1 cellular context compared by ENCODE assay signal in genomic region chr4:67545199-67545995, GRCh38.
TF ChIP-seq lines count a peak whose summit lies in the region.

Gene CENPC (minus strand): TSS chr4:67545503. CDS start chr4:67545355, 148 bp downstream.

TF ChIP-seq in HepG2, 621 proteins besides CTCF, POLR2A, EP300 and RAD21 (continued from another document and continues in another):
- TF ChIP-seq ATF5 (CRISPR knock-in tag; IDR thresholded peaks at IDR 0.05; ENCODE audit: low read depth): no peak
- peak; percentile 44; the same call in 1 of the 2 replicates for TF ChIP-seq BCL3 (CRISPR knock-in tag; IDR thresholded peaks at IDR 0.05)
- TF ChIP-seq NCOA2 (CRISPR knock-in tag; IDR thresholded peaks at IDR 0.05): no peak
- TF ChIP-seq HNRNPH1 (optimal IDR thresholded peaks at IDR 0.05; ENCODE audit: low read depth, low read length): no peak
- no peak for TF ChIP-seq JARID2 (CRISPR knock-in tag; IDR thresholded peaks at IDR 0.05; ENCODE audit: insufficient replicate concordance)
- TF ChIP-seq ZSCAN20 (CRISPR knock-in tag; IDR thresholded peaks at IDR 0.05; ENCODE audit: borderline replicate concordance): 0 out of 2 replicates have a peak, but pooled peaks have one; percentile 49
- TF ChIP-seq IRF9 (CRISPR knock-in tag; IDR thresholded peaks at IDR 0.05; ENCODE audit: borderline replicate concordance): peak; percentile 40; the same call in 1 of the 2 replicates
- TF ChIP-seq ZNF354B (CRISPR knock-in tag; IDR thresholded peaks at IDR 0.05): no peak
- no peak for TF ChIP-seq ZNF326 (CRISPR knock-in tag; IDR thresholded peaks at IDR 0.05; ENCODE audit: borderline replicate concordance)
- TF ChIP-seq XBP1 (CRISPR knock-in tag; IDR thresholded peaks at IDR 0.05): no peak
- TF ChIP-seq CERS6 (CRISPR knock-in tag; IDR thresholded peaks at IDR 0.05): no peak
- TF ChIP-seq ZNF775 (CRISPR knock-in tag; IDR thresholded peaks at IDR 0.05; ENCODE audit: borderline replicate concordance): no peak
- TF ChIP-seq KLF12 (CRISPR knock-in tag; IDR thresholded peaks at IDR 0.05; ENCODE audit: borderline replicate concordance): 0 out of 2 replicates have a peak, but pooled peaks have one; percentile 53
- 0 out of 2 replicates have a peak, but pooled peaks have one; percentile 31 for TF ChIP-seq ZNF503 (CRISPR knock-in tag; IDR thresholded peaks at IDR 0.05)
- no peak for TF ChIP-seq ZNF414 (CRISPR knock-in tag; IDR thresholded peaks at IDR 0.05)
- no peak for TF ChIP-seq TBX3 (IDR thresholded peaks at IDR 0.05; ENCODE audit: borderline replicate concordance)
- 0 out of 2 replicates have a peak, but pooled peaks have one; percentile 19 for TF ChIP-seq NR0B2 (CRISPR knock-in tag; IDR thresholded peaks at IDR 0.05)
- no peak for TF ChIP-seq NFATC3 (CRISPR knock-in tag; IDR thresholded peaks at IDR 0.05)
- TF ChIP-seq RFX5 (IDR thresholded peaks at IDR 0.05; ENCODE audit: low read depth, low read length): 0 out of 2 replicates have a peak, but pooled peaks have one; percentile 21
- TF ChIP-seq WIZ (CRISPR knock-in tag; IDR thresholded peaks at IDR 0.05): no peak
- no peak for TF ChIP-seq ZNF318 (CRISPR knock-in tag; IDR thresholded peaks at IDR 0.05)
- no peak for TF ChIP-seq SSRP1 (CRISPR knock-in tag; IDR thresholded peaks at IDR 0.05)
- TF ChIP-seq PCBP2 (optimal IDR thresholded peaks at IDR 0.05; ENCODE audit: low read depth, low read length, poor library complexity, severe bottlenecking): no peak
- peak; percentile 97 for TF ChIP-seq ZFX (CRISPR knock-in tag; IDR thresholded peaks at IDR 0.05; ENCODE audit: low read depth)
- TF ChIP-seq KLF13 (CRISPR knock-in tag; IDR thresholded peaks at IDR 0.05): no peak
- TF ChIP-seq ZBTB14 (CRISPR knock-in tag; IDR thresholded peaks at IDR 0.05): no peak; the same call in 1 of the 2 replicates
- no peak for TF ChIP-seq TGIF2 (CRISPR knock-in tag; IDR thresholded peaks at IDR 0.05)
- TF ChIP-seq ZNF556 (CRISPR knock-in tag; IDR thresholded peaks at IDR 0.05; ENCODE audit: borderline replicate concordance): peak; percentile 24; the same call in 1 of the 2 replicates
- TF ChIP-seq SNAPC5 (CRISPR knock-in tag; IDR thresholded peaks at IDR 0.05; ENCODE audit: borderline replicate concordance): no peak
- no peak for TF ChIP-seq RERE (CRISPR knock-in tag; IDR thresholded peaks at IDR 0.05; ENCODE audit: low read depth)
- no peak for TF ChIP-seq ZNF329 (CRISPR knock-in tag; IDR thresholded peaks at IDR 0.05; ENCODE audit: low read depth)
- peak; percentile 52; the same call in 1 of the 2 replicates for TF ChIP-seq MEIS2 (CRISPR knock-in tag; IDR thresholded peaks at IDR 0.05)
- no peak; the same call in 1 of the 2 replicates for TF ChIP-seq ZNF816 (CRISPR knock-in tag; IDR thresholded peaks at IDR 0.05; ENCODE audit: borderline replicate concordance)
